30 cellular contexts compared by ENCODE assay signal in genomic region chr17:13671341-13671740, GRCh38.
DNase-seq lines count a peak whose midpoint lies in the region; ATAC-seq, FAIRE-seq and TF ChIP-seq lines count a peak whose summit lies in the region.
"Had no signal": no experiment of that assay in that cellular context is flagged by ENCODE, and none has a peak within 500 bp of the region (broad histone marks: within the 10 kb centered on the region; RNA-seq: fewer than 3 reads in every experiment).

No MANE protein-coding gene starts in this region.

- TF ChIP-seq CTCF in H9 (conservative IDR thresholded peaks at IDR 0.05) (no peak), endodermal cell (conservative IDR thresholded peaks at IDR 0.05) (no peak), osteoblast (IDR thresholded peaks at IDR 0.05; ENCODE audit: extremely low read depth, low read depth, low read length) (no peak), transverse colon (IDR thresholded peaks at IDR 0.05) (no peak)

- H3K27ac Mint-ChIP-seq in H9 (peak overlapping the region; percentile 1 to 59 (median 41); a peak in 3 of 7 replicates), endodermal cell (no peak overlapping the region)
- H3K27ac Mint-ChIP-seq: activated naive CD8-positive, alpha-beta T cell; natural killer cell had no signal

- no peak overlapping the region for H4K8ac ChIP-seq in H9 (replicated peaks; ENCODE audit: insufficient read length, low read depth, low read length)

- H2AFZ ChIP-seq in H9 (ENCODE audit: low read length) (no peak overlapping the region), osteoblast (ENCODE audit: low read length) (peak overlapping the region; percentile 7)

- no peak overlapping the region for H3K56ac ChIP-seq in H9 (ENCODE audit: insufficient read length, low read depth, low read length)

- H4K5ac ChIP-seq in H9 (ENCODE audit: insufficient read length, low read depth, low read length): no peak overlapping the region

- H2BK20ac ChIP-seq in H9 (ENCODE audit: low read depth, low read length, poor library complexity, severe bottlenecking): no peak overlapping the region

- H3K4me3 ChIP-seq in endodermal cell (ENCODE audit: low read length) (no peak overlapping the region), osteoblast (ENCODE audit: insufficient read depth, low read length) (no peak overlapping the region), transverse colon (no peak overlapping the region)
- H3K4me3 ChIP-seq: BLaER1, cardiac muscle cell, esophagus muscularis mucosa, lung, MG63, mucosa of descending colon, tibial artery had no signal

- no peak for TF ChIP-seq EP300 in transverse colon (IDR thresholded peaks at IDR 0.05; ENCODE audit: low read depth)

- H3K36me3 ChIP-seq in endodermal cell (ENCODE audit: control insufficient read depth, insufficient read depth, low read length) (no peaks in the 10 kb centered on the region), osteoblast (ENCODE audit: insufficient read depth, low read length) (no peaks in the 10 kb centered on the region), transverse colon (no peaks in the 10 kb centered on the region)
- H3K36me3 ChIP-seq: BLaER1, cardiac muscle cell, esophagus muscularis mucosa, MG63, tibial artery had no signal

- H3K27ac ChIP-seq in H9 (ENCODE audit: insufficient read length, low read depth, low read length) (no peak overlapping the region), endodermal cell (ENCODE audit: low read depth, low read length) (no peak overlapping the region), osteoblast (ENCODE audit: low read depth, low read length) (no peak overlapping the region), transverse colon (no peak overlapping the region)
- H3K27ac ChIP-seq: BLaER1, cardiac muscle cell, esophagus muscularis mucosa, tibial artery, VCaP had no signal

- no CpG with 5 or more reads among the region's 3 CpGs for WGBS in H9 (ENCODE audit: extremely low coverage, insufficient read length, low lambda C conversion rate)
- WGBS in endodermal cell (ENCODE audit: insufficient coverage in 1 of 2, insufficient read length in 1 of 2), 2 experiments: 18 to 51% methylated on average over 3 of the region's 3 CpGs
- 70 to 75% methylated on average over 2 to 3 of the region's 3 CpGs for WGBS in transverse colon (ENCODE audit: low coverage in 1 of 2), 2 donors

- no peaks in the 10 kb centered on the region for H3K23me2 ChIP-seq in H9 (ENCODE audit: insufficient read length, low read depth, low read length, poor library complexity, severe bottlenecking)

- H3K4me3 Mint-ChIP-seq in H9: no peak overlapping the region
- H3K4me3 Mint-ChIP-seq in endodermal cell: no peak overlapping the region
- H3K4me3 Mint-ChIP-seq: activated naive CD8-positive, alpha-beta T cell; natural killer cell had no signal

- no peaks in the 10 kb centered on the region; a peak in 2 of 7 replicates for H3K36me3 Mint-ChIP-seq in H9 (ENCODE audit: insufficient read depth in 1 of 3, low read depth in 3 of 3)
- H3K36me3 Mint-ChIP-seq in endodermal cell (ENCODE audit: low read depth): no peaks in the 10 kb centered on the region

- in situ Hi-C loops in transverse colon (cut with MboI; ENCODE audit: low pct_ligation_motif_present in 1 of 4, low pct_unique_long_range_greater_than_20kb in 1 of 4, low sequenced_read_pairs in 3 of 4): loop anchor here in 1 of 4 donors (25.0 kb wide), 1 partner anchor 109 kb away; no protein-coding TSS in a partner anchor

- TF ChIP-seq POLR2A in erythroblast (IDR thresholded peaks at IDR 0.05; ENCODE audit: low read length) (no peak), transverse colon (IDR thresholded peaks at IDR 0.05) (no peak)

- no peak overlapping the region for H4K91ac ChIP-seq in H9 (ENCODE audit: insufficient read length, low read depth, low read length)

- intact Hi-C loops in transverse colon (cut with DNase I; ENCODE audit: low total_unique reads): no loop called here

- no peak overlapping the region for H2BK12ac ChIP-seq in H9 (ENCODE audit: insufficient read length, low read depth, low read length)

- no peaks in the 10 kb centered on the region for H3K79me1 ChIP-seq in H9 (ENCODE audit: insufficient read depth, low read depth, low read length, poor library complexity, severe bottlenecking)

- no peaks in the 10 kb centered on the region for H3K9me3 ChIP-seq in H9 (ENCODE audit: control insufficient read depth, low read depth, low read length)
- H3K9me3 ChIP-seq in endodermal cell (ENCODE audit: control insufficient read depth, low read length): peaks cover 17% of the 10 kb centered on the region
- no peaks in the 10 kb centered on the region for H3K9me3 ChIP-seq in osteoblast (ENCODE audit: low read depth, low read length)
- peaks cover 0 to 11% of the 10 kb centered on the region in 2 donors for H3K9me3 ChIP-seq in transverse colon
- H3K9me3 ChIP-seq: MG63 had no signal

- H3K14ac ChIP-seq in H9 (ENCODE audit: insufficient read depth, low read length): no peak overlapping the region

- H3K18ac ChIP-seq in H9 (ENCODE audit: insufficient read length, low read depth, low read length): no peak overlapping the region

- no peak overlapping the region for H2BK5ac ChIP-seq in H9 (ENCODE audit: insufficient read length, low read length)

- no peak overlapping the region for H3K4me2 ChIP-seq in H9 (ENCODE audit: insufficient read depth, insufficient read length, low read length)
- peak overlapping the region; percentile 45 for H3K4me2 ChIP-seq in osteoblast (ENCODE audit: insufficient read depth, low read length)
- H3K4me2 ChIP-seq: BLaER1 had no signal

- no peaks in the 10 kb centered on the region for H4K20me1 ChIP-seq in H9 (ENCODE audit: control insufficient read depth, insufficient read depth, insufficient read length)
- H4K20me1 ChIP-seq in osteoblast (ENCODE audit: insufficient read depth, low read length): no peaks in the 10 kb centered on the region
- H4K20me1 ChIP-seq: BLaER1 had no signal

- H2BK120ac ChIP-seq in H9 (ENCODE audit: low read depth, low read length, poor library complexity, severe bottlenecking): no peak overlapping the region

- FAIRE-seq in RCC 7860 (lab: Jason Lieb, UNC): peak; percentile 48

- H3K27me3 ChIP-seq in H9 (ENCODE audit: insufficient read depth, low read length): no peaks in the 10 kb centered on the region
- H3K27me3 ChIP-seq in endodermal cell (ENCODE audit: control insufficient read depth, insufficient read depth, low read length, poor library complexity, severe bottlenecking): no peaks in the 10 kb centered on the region
- H3K27me3 ChIP-seq in osteoblast (ENCODE audit: insufficient read depth, low read length): no peaks in the 10 kb centered on the region
- no peaks in the 10 kb centered on the region for H3K27me3 ChIP-seq in transverse colon
- H3K27me3 ChIP-seq: BLaER1, cardiac muscle cell, esophagus muscularis mucosa, MG63, tibial artery had no signal

- H2BK15ac ChIP-seq in H9 (ENCODE audit: low read depth, low read length): no peak overlapping the region

- no peak overlapping the region for H3K4ac ChIP-seq in H9 (ENCODE audit: low read depth, low read length)

- H3K27me3 Mint-ChIP-seq in H9 (ENCODE audit: low read depth): no peaks in the 10 kb centered on the region
- no peaks in the 10 kb centered on the region for H3K27me3 Mint-ChIP-seq in endodermal cell (ENCODE audit: insufficient read depth)

- no peak for DNase-seq in H9
- DNase-seq in RCC 7860 (ENCODE audit: low spot score): peak; percentile 56
- DNase-seq in endodermal cell: peak; percentile 70
- DNase-seq in osteoblast (ENCODE audit: insufficient read length, low spot score, missing footprints): no peak
- DNase-seq in erythroblast (lab: John Stamatoyannopoulos, UW): no peak
- DNase-seq in transverse colon: no peak
- DNase-seq: activated effector memory CD4-positive, alpha-beta T cell treated with anti-CD3 and anti-CD28 coated beads, Interleukin-2, amount 50 U/mL, for 16 hours; activated T-cell treated with anti-CD3 and anti-CD28 coated beads, Interleukin-2, amount 50 U/mL, for 1 hour; cortex of kidney; DMS 273 treated with DMSO at 0.1 percent for 48 hours; head of caudate nucleus; KBM-7; mucosa of descending colon; natural killer cell; NCI-H2029; NCI-H526; NK-92 treated with Interleukin-12 subunit alpha and Interleukin-12 subunit beta, amount 100 ng/mL, for 24 hours; SHP77 treated with DMSO at 0.1 percent for 48 hours; stimulated activated CD4-positive, alpha-beta T cell treated with anti-CD3 and anti-CD28 coated beads, Interleukin-4, amount 100 ng/mL, for 4 hours; T-helper 9 cell; tibial artery had no signal

- ATAC-seq in HG02852 (IDR thresholded peaks at IDR 0.05; ENCODE audit: unreplicated experiment): no peak
- ATAC-seq: mucosa of descending colon, natural killer cell, Panc1 had no signal

- H3K79me2 ChIP-seq in H9 (ENCODE audit: insufficient read depth, low read length) (no peaks in the 10 kb centered on the region), osteoblast (ENCODE audit: insufficient read depth, low read length) (no peaks in the 10 kb centered on the region)

- H3K4me1 Mint-ChIP-seq in H9 (peaks cover 18 to 20% of the 10 kb centered on the region in 2 experiments), endodermal cell (peaks cover 14% of the 10 kb centered on the region)
- H3K4me1 Mint-ChIP-seq: natural killer cell had no signal

- H2AK5ac ChIP-seq in H9 (ENCODE audit: insufficient read length, low read length): no peak overlapping the region

- H3K9me3 Mint-ChIP-seq in H9 (peaks cover 2 to 4% of the 10 kb centered on the region in 2 experiments; a peak in 2 of 5 replicates), endodermal cell (peaks cover 5% of the 10 kb centered on the region)

- no peaks in the 10 kb centered on the region; the same call in 1 of the 2 replicates for H3K4me1 ChIP-seq in H9 (ENCODE audit: insufficient read depth, low read length)
- H3K4me1 ChIP-seq in endodermal cell (ENCODE audit: control insufficient read depth, insufficient read depth, low read length): no peaks in the 10 kb centered on the region
- H3K4me1 ChIP-seq in osteoblast (ENCODE audit: insufficient read depth, low read length): no peaks in the 10 kb centered on the region
- no peaks in the 10 kb centered on the region for H3K4me1 ChIP-seq in transverse colon
- H3K4me1 ChIP-seq: BLaER1, esophagus muscularis mucosa, tibial artery had no signal

- H3T11ph ChIP-seq in H9 (ENCODE audit: low read length): no peak overlapping the region

- no peak overlapping the region for H3K9ac ChIP-seq in H9 (ENCODE audit: extremely low read depth, insufficient read length, low read length)
- no peak overlapping the region for H3K9ac ChIP-seq in endodermal cell (ENCODE audit: extremely low read depth, low read length, poor library complexity, severe bottlenecking)
- H3K9ac ChIP-seq: BLaER1 had no signal

- no peak overlapping the region for H3K23ac ChIP-seq in H9 (ENCODE audit: insufficient read length, low read depth, low read length)

Comparison
In these comparisons a context has a peak if more than half of its experiments do, and no peak if none do; other contexts are left out.
1. DNase-seq: peak in RCC 7860 (single experiment) and endodermal cell (single experiment); none in H9 (single experiment), osteoblast (single experiment), erythroblast (0 of 2) and transverse colon (single experiment).